1 cellular context compared by ENCODE assay signal in genomic region chr20:44447827-44448419, GRCh38.
TF ChIP-seq lines count a peak whose summit lies in the region.

No MANE protein-coding gene starts in this region.

TF ChIP-seq in HepG2, 621 proteins besides CTCF, POLR2A, EP300 and RAD21 (continued from another document and continues in another):
- TF ChIP-seq PRDM4 (CRISPR knock-in tag; IDR thresholded peaks at IDR 0.05; ENCODE audit: borderline replicate concordance) (no peak), KDM6A (CRISPR knock-in tag; IDR thresholded peaks at IDR 0.05; ENCODE audit: low read depth) (no peak), MTA3 (CRISPR knock-in tag; IDR thresholded peaks at IDR 0.05) (no peak), ZNF746 (CRISPR knock-in tag; IDR thresholded peaks at IDR 0.05) (no peak), NR2C2 (CRISPR knock-in tag; IDR thresholded peaks at IDR 0.05; ENCODE audit: borderline replicate concordance) (no peak), DMAP1 (CRISPR knock-in tag; IDR thresholded peaks at IDR 0.05) (no peak), FOXP4 (CRISPR knock-in tag; IDR thresholded peaks at IDR 0.05) (no peak), TAF15 (IDR thresholded peaks at IDR 0.05; ENCODE audit: low read depth, low read length, poor library complexity, severe bottlenecking) (no peak), ZNF724P (CRISPR knock-in tag; IDR thresholded peaks at IDR 0.05; ENCODE audit: borderline replicate concordance) (no peak), KLF12 (CRISPR knock-in tag; IDR thresholded peaks at IDR 0.05; ENCODE audit: borderline replicate concordance) (no peak), ZNF674 (CRISPR knock-in tag; IDR thresholded peaks at IDR 0.05; ENCODE audit: low read depth) (no peak), PHF5A (CRISPR knock-in tag; IDR thresholded peaks at IDR 0.05; ENCODE audit: low read depth, unreplicated experiment) (no peak), MXD3 (CRISPR knock-in tag; IDR thresholded peaks at IDR 0.05) (peak; percentile 42; the same call in 1 of the 2 replicates), ZBTB44 (CRISPR knock-in tag; IDR thresholded peaks at IDR 0.05) (no peak), ZBTB37 (CRISPR knock-in tag; IDR thresholded peaks at IDR 0.05) (no peak), KDM5B (CRISPR knock-in tag; IDR thresholded peaks at IDR 0.05; ENCODE audit: borderline replicate concordance) (no peak), ZFAT (CRISPR knock-in tag; conservative IDR thresholded peaks at IDR 0.05) (no peak), ZNF235 (CRISPR knock-in tag; IDR thresholded peaks at IDR 0.05; ENCODE audit: borderline replicate concordance) (no peak), ZNF180 (CRISPR knock-in tag; IDR thresholded peaks at IDR 0.05; ENCODE audit: borderline replicate concordance, low read depth) (no peak), MNT (IDR thresholded peaks at IDR 0.05) (peak; percentile 34), ZNF24 (IDR thresholded peaks at IDR 0.05) (no peak), AKAP8 (CRISPR knock-in tag; IDR thresholded peaks at IDR 0.05) (no peak), KDM4B (CRISPR knock-in tag; IDR thresholded peaks at IDR 0.05) (no peak), ZNF792 (CRISPR knock-in tag; IDR thresholded peaks at IDR 0.05) (no peak), ZIK1 (CRISPR knock-in tag; IDR thresholded peaks at IDR 0.05; ENCODE audit: borderline replicate concordance, low read depth) (no peak), NR3C1 (CRISPR knock-in tag; IDR thresholded peaks at IDR 0.05) (no peak), ZNF781 (CRISPR knock-in tag; IDR thresholded peaks at IDR 0.05; ENCODE audit: borderline replicate concordance, not compliant biosample characterization) (no peak), HINFP (CRISPR knock-in tag; IDR thresholded peaks at IDR 0.05; ENCODE audit: low read depth) (0 out of 2 replicates have a peak, but pooled peaks have one; percentile 46), KLF6 (CRISPR knock-in tag; IDR thresholded peaks at IDR 0.05) (no peak), ZNF569 (CRISPR knock-in tag; IDR thresholded peaks at IDR 0.05; ENCODE audit: borderline replicate concordance) (no peak), POLR2G (IDR thresholded peaks at IDR 0.05; ENCODE audit: low read depth, low read length) (no peak), RCOR2 (CRISPR knock-in tag; IDR thresholded peaks at IDR 0.05) (peak; percentile 68), ZBTB14 (CRISPR knock-in tag; IDR thresholded peaks at IDR 0.05) (no peak), ZNF333 (CRISPR knock-in tag; IDR thresholded peaks at IDR 0.05; ENCODE audit: borderline replicate concordance) (no peak), HDAC6 (IDR thresholded peaks at IDR 0.05; ENCODE audit: low read depth, low read length) (no peak), ZNF224 (CRISPR knock-in tag; IDR thresholded peaks at IDR 0.05) (no peak), ZUFSP (CRISPR knock-in tag; IDR thresholded peaks at IDR 0.05; ENCODE audit: borderline replicate concordance) (no peak), SNAPC2 (CRISPR knock-in tag; IDR thresholded peaks at IDR 0.05) (no peak), ZNF460 (CRISPR knock-in tag; IDR thresholded peaks at IDR 0.05; ENCODE audit: borderline replicate concordance) (no peak), RFXANK (CRISPR knock-in tag; IDR thresholded peaks at IDR 0.05) (no peak), NFE2L2 (IDR thresholded peaks at IDR 0.05; ENCODE audit: low read length) (no peak), KLF11 (CRISPR knock-in tag; IDR thresholded peaks at IDR 0.05) (no peak), ZGPAT (CRISPR knock-in tag; IDR thresholded peaks at IDR 0.05) (no peak), HMGXB3 (CRISPR knock-in tag; IDR thresholded peaks at IDR 0.05; ENCODE audit: borderline replicate concordance) (0 out of 2 replicates have a peak, but pooled peaks have one; percentile 39)
